ENCODE assay signal across 7 cellular contexts in the genomic region with DNA sequence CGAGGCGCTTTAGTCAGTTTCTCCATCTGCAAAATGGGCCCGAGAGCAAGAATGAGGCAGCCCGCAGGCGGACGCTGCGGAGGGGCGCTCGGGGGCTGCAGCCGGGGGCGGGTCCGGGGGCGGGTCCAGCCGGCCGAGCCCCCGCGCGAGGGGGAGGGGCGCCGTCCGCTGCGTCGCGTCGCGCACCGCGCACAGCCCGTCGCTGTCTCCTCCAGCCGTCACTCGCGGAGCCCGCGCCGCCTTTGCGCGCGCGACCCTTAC. TPM values are rescaled to one million over a fixed set of nuclear protein-coding genes. Genes with fewer than 3 reads are reported as not detected.
DNase-seq lines count a peak whose midpoint lies in the region; ATAC-seq and TF ChIP-seq lines count a peak whose summit lies in the region.

No MANE protein-coding gene starts in this region.

- peak overlapping the region; percentile 48 for H3K4me3 ChIP-seq in astrocyte of the spinal cord (ENCODE audit: low read depth, low read length)
- H3K4me3 ChIP-seq in testis, result peak overlapping the region; percentile 72

- intact Hi-C loops in testis (cut with DNase I; ENCODE audit: low total_unique reads), result no loop called here

- H3K9me3 ChIP-seq in testis, result no peaks in the 10 kb centered on the region

- WGBS in testis, 2 donors, result 0% methylated on average over 28 to 31 of the region's 40 CpGs

- H3K4me1 ChIP-seq in testis, result peaks cover 8% of the 10 kb centered on the region

- no peak for TF ChIP-seq POLR2A in testis (IDR thresholded peaks at IDR 0.05)

- peak; percentile 31 for ATAC-seq in GM18868 (IDR thresholded peaks at IDR 0.05; ENCODE audit: unreplicated experiment)
- ATAC-seq in HG03103 (IDR thresholded peaks at IDR 0.05; ENCODE audit: low read depth, unreplicated experiment), result peak; percentile 23
- ATAC-seq in left lobe of liver, result peak; percentile 59
- no peak for ATAC-seq in HG03571 (IDR thresholded peaks at IDR 0.05; ENCODE audit: unreplicated experiment)

- no peak for DNase-seq in astrocyte of the spinal cord (ENCODE audit: low read depth, low spot score)
- DNase-seq in left lobe of liver (ENCODE audit: low spot score), result no peak
- DNase-seq in testis, result no peak
- DNase-seq in foreskin melanocyte, result no peak

- in situ Hi-C loops in astrocyte of the spinal cord (cut with HindIII; ENCODE audit: low sequenced_read_pairs), result no loop called here

- H3K36me3 ChIP-seq in testis (ENCODE audit: low read depth, missing control alignments), result no peaks in the 10 kb centered on the region

- no peaks in the 10 kb centered on the region for H3K27me3 ChIP-seq in testis

- peak overlapping the region; percentile 48 to 60 for H3K27ac ChIP-seq in testis

- TF ChIP-seq CTCF in astrocyte of the spinal cord (IDR thresholded peaks at IDR 0.05; ENCODE audit: low read depth, low read length) (no peak), testis (IDR thresholded peaks at IDR 0.05) (no peak)

RNA-seq across cellular contexts. Expression of a gene that starts 0.3 kb away (rescaled TPM):
- total RNA-seq in left lobe of liver (392 TPM), testis (10 to 100 TPM; 40.9 to 46.0 TPM)
- 53.1 TPM for polyA plus RNA-seq in testis (ENCODE audit: insufficient read depth, low read depth, low replicate concordance)

RNA-seq across cellular contexts. Expression of a gene that starts 17.2 kb away (rescaled TPM):
- total RNA-seq in left lobe of liver (not detected), testis (under 1 TPM in 1 of 2 donors, not detected in 1; 0.25 TPM)
- polyA plus RNA-seq in testis (ENCODE audit: insufficient read depth, low read depth, low replicate concordance), result not detected
